8 cellular contexts compared by ENCODE assay signal in the genomic region with DNA sequence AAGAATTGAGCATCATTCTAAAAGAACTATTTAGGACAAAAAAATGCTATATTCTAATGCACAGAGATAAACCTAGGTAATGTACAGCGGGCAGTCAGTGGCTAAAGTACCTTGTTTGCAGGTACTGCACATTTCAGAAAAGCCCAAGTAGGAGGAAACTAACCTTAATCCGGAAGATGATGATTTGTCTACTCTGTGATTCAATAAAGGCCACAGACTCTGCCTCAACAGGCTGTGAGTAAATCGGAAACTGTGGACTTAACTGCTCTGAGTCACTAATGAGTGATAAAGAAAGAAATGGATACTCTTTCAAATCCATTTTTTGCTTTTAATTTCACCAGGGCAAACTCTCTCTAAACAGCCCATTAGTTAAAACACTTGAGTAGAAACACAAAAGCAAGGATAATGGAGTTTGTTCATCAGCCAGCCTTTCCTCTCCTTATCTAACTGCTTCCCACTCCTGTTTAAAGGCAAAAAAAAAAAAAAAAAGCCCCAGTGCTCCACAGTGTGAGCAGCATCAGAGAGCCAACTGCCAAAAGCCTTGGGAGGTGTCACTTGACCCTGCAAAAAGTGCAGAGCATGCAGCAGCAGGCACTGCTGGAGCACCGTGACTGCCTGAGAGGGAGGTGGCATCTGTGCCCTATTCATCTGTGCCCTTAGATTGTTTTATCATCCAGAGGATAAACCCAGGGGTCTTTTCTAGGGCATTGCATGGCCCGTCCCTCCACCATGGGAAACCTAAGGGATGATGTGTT.
A peak's percentile ranks its signal among the peaks of the same experiment; 100 is the strongest.
DNase-seq lines count a peak whose midpoint lies in the region; ATAC-seq and TF ChIP-seq lines count a peak whose summit lies in the region.

No MANE protein-coding gene starts in this region.

- peak; percentile 92 for ATAC-seq in GM18858 (IDR thresholded peaks at IDR 0.05; ENCODE audit: unreplicated experiment)

- peaks cover 0 to 1% (median 0%) of the 10 kb centered on the region in 6 donors for H3K9me3 Mint-ChIP-seq in immature natural killer cell

- in situ Hi-C loops in GM23248 (cut with MboI), result no loop called here

- 0 out of 2 replicates have a peak overlapping the region, but pooled peaks have one; percentile 23 for H3K4me3 ChIP-seq in GM23248
- no peak overlapping the region for H3K4me3 ChIP-seq in fibroblast of mammary gland (ENCODE audit: control insufficient read depth, low read depth, low read length)
- H3K4me3 ChIP-seq in uterus, result no peak overlapping the region

- no peaks in the 10 kb centered on the region for H3K9me2 ChIP-seq in GM23248 (ENCODE audit: insufficient read depth)

- no peak overlapping the region for H3K4me3 Mint-ChIP-seq in immature natural killer cell

- 26 to 29% methylated on average over 5 of the region's 5 CpGs for WGBS in GM23248 (ENCODE audit: low coverage in 1 of 2, low lambda C conversion rate in 2 of 2, missing lambda C conversion rate in 2 of 2), 2 experiments

- TF ChIP-seq POLR2A in uterus (IDR thresholded peaks at IDR 0.05), result no peak

- peak overlapping the region; percentile 62 for H2AFZ ChIP-seq in GM23248

- H4K20me1 ChIP-seq in GM23248 (ENCODE audit: insufficient read depth), result no peaks in the 10 kb centered on the region

- H3K27me3 ChIP-seq in GM23248 (replicated peaks; ENCODE audit: insufficient read depth) (no peaks in the 10 kb centered on the region), uterus (no peaks in the 10 kb centered on the region)

- H3K27ac ChIP-seq in GM23248 (peak overlapping the region; percentile 26; the same call in 1 of the 2 replicates), uterus (no peak overlapping the region)

- H3K27me3 Mint-ChIP-seq in immature natural killer cell (ENCODE audit: low read depth in 3 of 3), result peaks cover 2 to 14% (median 3%) of the 10 kb centered on the region in 3 donors

- peaks cover 15% of the 10 kb centered on the region for H3F3A ChIP-seq in GM23248 (ENCODE audit: insufficient read depth)

- intact Hi-C loops in uterus (cut with DNase I; ENCODE audit: low total_unique reads), result no loop called here

- H3K4me2 ChIP-seq in GM23248 (ENCODE audit: unreplicated experiment), result peak overlapping the region; percentile 38

- no peak overlapping the region for H3K27ac Mint-ChIP-seq in immature natural killer cell

- peaks cover 26% of the 10 kb centered on the region for H3K4me1 ChIP-seq in GM23248 (ENCODE audit: insufficient read depth)
- H3K4me1 ChIP-seq in uterus, result no peaks in the 10 kb centered on the region

- H3K36me3 ChIP-seq in GM23248 (ENCODE audit: low read depth) (no peaks in the 10 kb centered on the region), uterus (no peaks in the 10 kb centered on the region)

- H3K9ac ChIP-seq in GM23248, result no peak overlapping the region

- TF ChIP-seq CTCF in fibroblast of mammary gland (conservative IDR thresholded peaks at IDR 0.05; ENCODE audit: control insufficient read depth, insufficient read depth, low read depth, low read length) (no peak), uterus (IDR thresholded peaks at IDR 0.05) (no peak)

- no peaks in the 10 kb centered on the region for H3K36me3 Mint-ChIP-seq in immature natural killer cell

- H3K4me1 Mint-ChIP-seq in immature natural killer cell, result no peaks in the 10 kb centered on the region

- DNase-seq in GM23248, result peak; percentile 89
- peak; percentile 66 for DNase-seq in NCI-H128 (lab: John Stamatoyannopoulos, UW; ENCODE audit: unreplicated experiment)
- peak; percentile 73 for DNase-seq in fibroblast of mammary gland (ENCODE audit: low read depth)
- no peak for DNase-seq in uterus
- no peak for DNase-seq in immature natural killer cell
- no peak for DNase-seq in central memory CD4-positive, alpha-beta T cell
- no peak for DNase-seq in cerebellar nuclear complex (lab: John Stamatoyannopoulos, UW)

- no peaks in the 10 kb centered on the region for H3K79me2 ChIP-seq in GM23248 (ENCODE audit: insufficient read depth)

- H3K9me3 ChIP-seq in GM23248 (ENCODE audit: low read depth) (no peaks in the 10 kb centered on the region), uterus (no peaks in the 10 kb centered on the region)

Comparison
In these comparisons a context has a peak if more than half of its experiments do, and no peak if none do; other contexts are left out.
1. DNase-seq: peak in GM23248 (single experiment), NCI-H128 (single experiment) and fibroblast of mammary gland (single experiment); none in uterus (0 of 2), immature natural killer cell (0 of 3), central memory CD4-positive, alpha-beta T cell (single experiment) and cerebellar nuclear complex (0 of 2).